ENCODE assay signal across 34 cellular contexts in genomic region chr3:141112686-141113255, GRCh38.
"Had no signal": no experiment of that assay in that cellular context is flagged by ENCODE, and none has a peak within 500 bp of the region (broad histone marks: within the 10 kb centered on the region; RNA-seq: fewer than 3 reads in every experiment).

No MANE protein-coding gene starts in this region.

- H3K27ac Mint-ChIP-seq: activated CD4-positive, alpha-beta T cell treated with anti-CD3 and anti-CD28 coated beads, Interleukin-2, amount 10 ng/mL, durations not matched to agents 24 days and 14 days; activated CD8-positive, alpha-beta T cell treated with anti-CD3 and anti-CD28 coated beads for 36 hours; activated naive CD4-positive, alpha-beta T cell treated with anti-CD3 and anti-CD28 coated beads, Interleukin-2, amount 10 ng/mL, durations not matched to agents 7 days and 5 days; activated naive CD8-positive, alpha-beta T cell; activated naive CD8-positive, alpha-beta T cell treated with anti-CD3 and anti-CD28 coated beads, Interleukin-2, amount 50 U/mL, for 24 hours; activated T-helper 1 cell treated with anti-CD3 and anti-CD28 coated beads, Interleukin-12 subunit alpha, Interleukin-12 subunit beta, Interleukin-2, Interleukin-4 antibody, amounts not matched to agents 30 ng/mL and 10 ng/mL and 1 ng/mL, durations not matched to agents 14 hours and 24 hours and 36 hours; brain had no signal

- H3K4me1 Mint-ChIP-seq: activated CD4-positive, alpha-beta T cell treated with anti-CD3 and anti-CD28 coated beads, Interleukin-2, amount 10 ng/mL, durations not matched to agents 24 days and 14 days; activated naive CD4-positive, alpha-beta T cell treated with anti-CD3 and anti-CD28 coated beads, Interleukin-2, amount 10 ng/mL, durations not matched to agents 7 days and 5 days; activated naive CD8-positive, alpha-beta T cell treated with anti-CD3 and anti-CD28 coated beads, Interleukin-2, amount 50 U/mL, for 24 hours had no signal

- H3K4me3 Mint-ChIP-seq: activated CD4-positive, alpha-beta T cell treated with anti-CD3 and anti-CD28 coated beads, Interleukin-2, amount 10 ng/mL, durations not matched to agents 24 days and 14 days; activated CD8-positive, alpha-beta T cell treated with anti-CD3 and anti-CD28 coated beads for 36 hours; activated naive CD4-positive, alpha-beta T cell treated with anti-CD3 and anti-CD28 coated beads, Interleukin-2, amount 10 ng/mL, durations not matched to agents 7 days and 5 days; activated naive CD8-positive, alpha-beta T cell; activated naive CD8-positive, alpha-beta T cell treated with anti-CD3 and anti-CD28 coated beads, Interleukin-2, amount 50 U/mL, for 24 hours; activated T-cell treated with anti-CD3 and anti-CD28 coated beads, Interleukin-2, amount 50 U/mL, for 4 hours; activated T-helper 1 cell treated with anti-CD3 and anti-CD28 coated beads, Interleukin-12 subunit alpha, Interleukin-12 subunit beta, Interleukin-2, Interleukin-4 antibody, amounts not matched to agents 30 ng/mL and 10 ng/mL and 1 ng/mL, durations not matched to agents 14 hours and 24 hours and 36 hours; brain had no signal

- H3K36me3 Mint-ChIP-seq: activated naive CD4-positive, alpha-beta T cell treated with anti-CD3 and anti-CD28 coated beads, Interleukin-2, amount 10 ng/mL, durations not matched to agents 7 days and 5 days; activated naive CD8-positive, alpha-beta T cell had no signal

- H3K27me3 Mint-ChIP-seq: activated CD4-positive, alpha-beta T cell treated with anti-CD3 and anti-CD28 coated beads, Interleukin-2, amount 10 ng/mL, durations not matched to agents 24 days and 14 days; activated naive CD4-positive, alpha-beta T cell treated with anti-CD3 and anti-CD28 coated beads, Interleukin-2, amount 10 ng/mL, durations not matched to agents 7 days and 5 days; activated naive CD8-positive, alpha-beta T cell treated with anti-CD3 and anti-CD28 coated beads, Interleukin-2, amount 50 U/mL, for 24 hours; brain had no signal

- ATAC-seq: activated CD8-positive, alpha-beta T cell treated with anti-CD3 and anti-CD28 coated beads for 36 hours; activated naive CD8-positive, alpha-beta T cell treated with anti-CD3 and anti-CD28 coated beads, Interleukin-2, amount 50 U/mL, for 24 hours; activated T-cell treated with anti-CD3 and anti-CD28 coated beads, Interleukin-2, amount 50 U/mL, for 4 hours; PC-3 had no signal

- DNase-seq: activated CD4-positive, alpha-beta T cell treated with anti-CD3 and anti-CD28 coated beads, Interleukin-2, amount 10 ng/mL, durations not matched to agents 24 days and 14 days; activated CD4-positive, alpha-beta T cell treated with anti-CD3 and anti-CD28 coated beads, Interleukin-2, amount 50 U/mL, for 4 hours; activated CD8-positive, alpha-beta T cell treated with anti-CD3 and anti-CD28 coated beads for 36 hours; activated gamma-delta T cell treated with Interleukin-2 at 50 U/mL for 16 hours; activated naive CD4-positive, alpha-beta T cell treated with anti-CD3 and anti-CD28 coated beads, Interleukin-2, amount 10 ng/mL, durations not matched to agents 7 days and 5 days; activated naive CD8-positive, alpha-beta T cell treated with anti-CD3 and anti-CD28 coated beads, Interleukin-2, amount 50 U/mL, for 24 hours; activated T-cell treated with anti-CD3 and anti-CD28 coated beads for 4 hours; activated T-cell treated with anti-CD3 and anti-CD28 coated beads, Interleukin-2, amount 50 U/mL, for 4 hours; anterior cingulate cortex; caudate nucleus; cerebellar nuclear complex; Karpas-422; KBM-7; NCI-H1105; NCI-H1417 treated with DMSO at 0.1 percent for 48 hours; NCI-H187 treated with DMSO at 0.1 percent for 48 hours; NCI-H2081; NCI-H2171 treated with DMSO at 0.1 percent for 48 hours; NCI-H2227 treated with DMSO at 0.1 percent for 48 hours; NCI-H446; NCI-H510A treated with DMSO at 0.1 percent for 48 hours; NCI-H526 treated with DMSO at 0.1 percent for 48 hours; NCI-H82; PC-3; Peyer's patch; RPMI8226; SIG-M5; SW 1271; T-helper 1 cell; T-helper 2 cell; T-helper 9 cell had no signal

- H3K9me3 Mint-ChIP-seq: activated CD4-positive, alpha-beta T cell treated with anti-CD3 and anti-CD28 coated beads, Interleukin-2, amount 10 ng/mL, durations not matched to agents 24 days and 14 days; activated CD8-positive, alpha-beta T cell treated with anti-CD3 and anti-CD28 coated beads for 36 hours; activated naive CD4-positive, alpha-beta T cell treated with anti-CD3 and anti-CD28 coated beads, Interleukin-2, amount 10 ng/mL, durations not matched to agents 7 days and 5 days; activated naive CD8-positive, alpha-beta T cell treated with anti-CD3 and anti-CD28 coated beads, Interleukin-2, amount 50 U/mL, for 24 hours; activated T-cell treated with anti-CD3 and anti-CD28 coated beads, Interleukin-2, amount 50 U/mL, for 4 hours; activated T-helper 1 cell treated with anti-CD3 and anti-CD28 coated beads, Interleukin-12 subunit alpha, Interleukin-12 subunit beta, Interleukin-2, Interleukin-4 antibody, amounts not matched to agents 30 ng/mL and 10 ng/mL and 1 ng/mL, durations not matched to agents 14 hours and 24 hours and 36 hours had no signal
